1 cellular context compared by ENCODE assay signal in genomic region chr2:200321780-200322534, GRCh38.
TF ChIP-seq lines count a peak whose summit lies in the region.

No MANE protein-coding gene starts in this region.

TF ChIP-seq in IMR-90, 13 proteins besides CTCF, POLR2A, EP300 and RAD21 (continued from another document):
- TF ChIP-seq, protein P1, sequence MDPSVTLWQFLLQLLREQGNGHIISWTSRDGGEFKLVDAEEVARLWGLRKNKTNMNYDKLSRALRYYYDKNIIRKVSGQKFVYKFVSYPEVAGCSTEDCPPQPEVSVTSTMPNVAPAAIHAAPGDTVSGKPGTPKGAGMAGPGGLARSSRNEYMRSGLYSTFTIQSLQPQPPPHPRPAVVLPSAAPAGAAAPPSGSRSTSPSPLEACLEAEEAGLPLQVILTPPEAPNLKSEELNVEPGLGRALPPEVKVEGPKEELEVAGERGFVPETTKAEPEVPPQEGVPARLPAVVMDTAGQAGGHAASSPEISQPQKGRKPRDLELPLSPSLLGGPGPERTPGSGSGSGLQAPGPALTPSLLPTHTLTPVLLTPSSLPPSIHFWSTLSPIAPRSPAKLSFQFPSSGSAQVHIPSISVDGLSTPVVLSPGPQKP (IDR thresholded peaks at IDR 0.05; ENCODE audit: borderline replicate concordance, low read depth, low read length) = no peak
- TF ChIP-seq CHD1 (IDR thresholded peaks at IDR 0.05; ENCODE audit: low read depth, low read length) = no peak
TF ChIP-seq in IMR-90: peak in this region for 0.
